23 cellular contexts compared by ENCODE assay signal in genomic region chr14:79656086-79656485, GRCh38.
"Had no signal": no experiment of that assay in that cellular context is flagged by ENCODE, and none has a peak within 500 bp of the region (broad histone marks: within the 10 kb centered on the region; RNA-seq: fewer than 3 reads in every experiment).

No MANE protein-coding gene starts in this region.

- H3K36me3 ChIP-seq: brain microvascular endothelial cell, left lung, stomach, transverse colon had no signal

- H3K4me3 ChIP-seq: hepatocyte, left lung, lung, smooth muscle cell, stomach, transverse colon had no signal

- H2AFZ ChIP-seq: hepatocyte had no signal

- H3K27ac ChIP-seq: brain microvascular endothelial cell, foreskin keratinocyte, hepatocyte, left lung, stomach, transverse colon, VCaP had no signal

- H3K36me3 Mint-ChIP-seq: activated naive CD4-positive, alpha-beta T cell treated with anti-CD3 and anti-CD28 coated beads, Interleukin-2, amount 50 U/mL, for 72 hours; naive thymus-derived CD4-positive, alpha-beta T cell; stimulated activated memory B cell treated with anti-CD40 and anti-IgM and Interleukin-4, amounts not matched to agents 10 μg/mL and 1 μg/mL and 100 μg/mL, for 72 hours had no signal

- DNase-seq: activated CD4-positive, CD25-positive, alpha-beta regulatory T cell treated with anti-CD3 and anti-CD28 coated beads, Interleukin-2, amount 50 U/mL, for 72 hours; activated gamma-delta T cell treated with Interleukin-2 at 50 U/mL for 16 hours; activated T-cell treated with anti-CD3 and anti-CD28 coated beads, Interleukin-2, amount 50 U/mL, for 1 hour; aorta; brain microvascular endothelial cell; effector memory CD4-positive, alpha-beta T cell; foreskin keratinocyte; kidney glomerular epithelial cell; left lung; naive thymus-derived CD4-positive, alpha-beta T cell; occipital lobe; posterior cingulate gyrus; stimulated activated CD4-positive, alpha-beta T cell treated with anti-CD3 and anti-CD28 coated beads, Interleukin-15, amount 100 ng/mL, for 24 hours; stomach; transverse colon had no signal

- H3K4me1 ChIP-seq: foreskin keratinocyte, left lung, transverse colon had no signal

- H3K27ac Mint-ChIP-seq: activated naive CD4-positive, alpha-beta T cell treated with anti-CD3 and anti-CD28 coated beads, Interleukin-2, amount 50 U/mL, for 72 hours; naive thymus-derived CD4-positive, alpha-beta T cell; stimulated activated memory B cell treated with anti-CD40 and anti-IgM and Interleukin-4, amounts not matched to agents 10 μg/mL and 1 μg/mL and 100 μg/mL, for 72 hours had no signal

- H3K4me1 Mint-ChIP-seq: naive thymus-derived CD4-positive, alpha-beta T cell; neural crest cell; stimulated activated memory B cell treated with anti-CD40 and anti-IgM and Interleukin-4, amounts not matched to agents 10 μg/mL and 1 μg/mL and 100 μg/mL, for 72 hours had no signal

- H3K27me3 ChIP-seq: brain microvascular endothelial cell, foreskin keratinocyte, hepatocyte, left lung, stomach, transverse colon had no signal

- H3K27me3 Mint-ChIP-seq: naive thymus-derived CD4-positive, alpha-beta T cell; stimulated activated memory B cell treated with anti-CD40 and anti-IgM and Interleukin-4, amounts not matched to agents 10 μg/mL and 1 μg/mL and 100 μg/mL, for 72 hours had no signal

- H3K79me2 ChIP-seq: hepatocyte had no signal

- ATAC-seq: activated naive CD4-positive, alpha-beta T cell treated with anti-CD3 and anti-CD28 coated beads, Interleukin-2, amount 50 U/mL, for 72 hours; foreskin keratinocyte; left lung; naive thymus-derived CD4-positive, alpha-beta T cell; sciatic nerve; stimulated activated memory B cell treated with anti-CD40 and anti-IgM and Interleukin-4, amounts not matched to agents 10 μg/mL and 1 μg/mL and 100 μg/mL, for 72 hours had no signal

- H3K9me3 ChIP-seq: transverse colon had no signal

- H3K4me2 ChIP-seq: hepatocyte, smooth muscle cell had no signal

- H3K4me3 Mint-ChIP-seq: naive thymus-derived CD4-positive, alpha-beta T cell; neural crest cell; stimulated activated memory B cell treated with anti-CD40 and anti-IgM and Interleukin-4, amounts not matched to agents 10 μg/mL and 1 μg/mL and 100 μg/mL, for 72 hours had no signal
